In genomic region chr12:2267624-2268477, GRCh38 we compare ENCODE assay signal across 2 cellular contexts.
TF ChIP-seq lines count a peak whose summit lies in the region.

No MANE protein-coding gene starts in this region.

TF ChIP-seq in IMR-90, 13 proteins besides CTCF, POLR2A, EP300 and RAD21 (continued from another document):
- TF ChIP-seq USF2 (IDR thresholded peaks at IDR 0.05; ENCODE audit: low read depth, low read length), result no peak

TF ChIP-seq in HepG2, 621 proteins besides CTCF, POLR2A, EP300 and RAD21 (continued from another document):
- no peak for TF ChIP-seq ZNF337 (CRISPR knock-in tag; IDR thresholded peaks at IDR 0.05; ENCODE audit: borderline replicate concordance, low read depth)
- TF ChIP-seq ZNF646 (CRISPR knock-in tag; IDR thresholded peaks at IDR 0.05), result no peak
- peak; percentile 6 for TF ChIP-seq TEAD3 (CRISPR knock-in tag; optimal IDR thresholded peaks at IDR 0.05; ENCODE audit: borderline replicate concordance)
